ENCODE assay signal across 6 cellular contexts in genomic region chr4:176406297-176406696, GRCh38.
"Had no signal": no experiment of that assay in that cellular context is flagged by ENCODE, and none has a peak within 500 bp of the region (broad histone marks: within the 10 kb centered on the region; RNA-seq: fewer than 3 reads in every experiment).

No MANE protein-coding gene starts in this region.

- H3K4me2 ChIP-seq: GM23338 had no signal

- H3K4me3 ChIP-seq: GM23338, K562 had no signal

- ATAC-seq: GM23338, HepG2, K562 had no signal

- H2AFZ ChIP-seq: GM23338 had no signal

- DNase-seq: H9, HCEC 1CT had no signal

- H3K27ac ChIP-seq: HL-60 had no signal
